In genomic region chr2:16181741-16182090, GRCh38 we compare ENCODE assay signal across 34 cellular contexts.
"Had no signal": no experiment of that assay in that cellular context is flagged by ENCODE, and none has a peak within 500 bp of the region (broad histone marks: within the 10 kb centered on the region; RNA-seq: fewer than 3 reads in every experiment).

No MANE protein-coding gene starts in this region.

- H3K27me3 ChIP-seq: brain microvascular endothelial cell, foreskin keratinocyte, gastrocnemius medialis had no signal

- H3K4me1 ChIP-seq: foreskin keratinocyte, gastrocnemius medialis had no signal

- H3K9me3 Mint-ChIP-seq: activated B cell treated with CpG ODN at 0.5 μM for 24 hours; activated CD8-positive, alpha-beta T cell treated with anti-CD3 and anti-CD28 coated beads for 36 hours; activated T-cell treated with anti-CD3 and anti-CD28 coated beads, Interleukin-2, amount 50 U/mL, for 4 hours; activated T-helper 17 cell treated with anti-CD3 and anti-CD28 coated beads, Interleukin-2, amount 50 U/mL, for 72 hours; effector memory CD8-positive, alpha-beta T cell had no signal

- H3K4me3 ChIP-seq: esophagus muscularis mucosa, gastrocnemius medialis, heart left ventricle had no signal

- H3K4me3 Mint-ChIP-seq: activated B cell treated with CpG ODN at 0.5 μM for 24 hours; activated CD8-positive, alpha-beta T cell treated with anti-CD3 and anti-CD28 coated beads for 36 hours; activated naive CD8-positive, alpha-beta T cell; activated T-cell treated with anti-CD3 and anti-CD28 coated beads, Interleukin-2, amount 50 U/mL, for 4 hours; activated T-helper 17 cell treated with anti-CD3 and anti-CD28 coated beads, Interleukin-2, amount 50 U/mL, for 72 hours; effector memory CD8-positive, alpha-beta T cell had no signal

- DNase-seq: activated B cell treated with CpG ODN at 0.5 μM for 24 hours; activated CD4-positive, alpha-beta T cell treated with anti-CD3 and anti-CD28 coated beads for 48 hours; activated CD4-positive, alpha-beta T cell treated with anti-CD3 and anti-CD28 coated beads, Interleukin-2, amount 50 U/mL, for 1 hour; activated CD4-positive, alpha-beta T cell treated with anti-CD3 and anti-CD28 coated beads, Interleukin-2, amount 50 U/mL, for 48 hours; activated CD8-positive, alpha-beta memory T cell treated with anti-CD3 and anti-CD28 coated beads for 24 hours; activated CD8-positive, alpha-beta T cell treated with anti-CD3 and anti-CD28 coated beads for 36 hours; activated effector memory CD4-positive, alpha-beta T cell treated with Interleukin-2 at 50 U/mL for 16 hours; activated gamma-delta T cell treated with Interleukin-2 at 50 U/mL for 16 hours; activated naive CD4-positive, alpha-beta T cell treated with anti-CD3 and anti-CD28 coated beads, Interleukin-2, amount 50 U/mL, for 16 hours; activated naive CD4-positive, alpha-beta T cell treated with Interleukin-2 at 50 U/mL for 16 hours; activated T-cell treated with anti-CD3 and anti-CD28 coated beads, Interleukin-2, amount 50 U/mL, for 4 hours; amniotic stem cell; anterior cingulate cortex; brain microvascular endothelial cell; caudate nucleus; cortex of kidney; dermis blood vessel endothelial cell; effector CD4-positive, alpha-beta T cell; effector memory CD8-positive, alpha-beta T cell; erythroblast; foreskin keratinocyte; gastrocnemius medialis; glutamatergic neuron; heart left ventricle; T-helper 2 cell; WERI-Rb-1 had no signal

- H3K27me3 Mint-ChIP-seq: activated naive CD8-positive, alpha-beta T cell; effector memory CD8-positive, alpha-beta T cell had no signal

- ATAC-seq: activated CD4-positive, CD25-positive, alpha-beta regulatory T cell treated with anti-CD3 and anti-CD28 coated beads, Interleukin-2, amount 50 U/mL, for 24 hours; activated CD8-positive, alpha-beta T cell treated with anti-CD3 and anti-CD28 coated beads for 36 hours; activated T-cell treated with anti-CD3 and anti-CD28 coated beads, Interleukin-2, amount 50 U/mL, for 4 hours; activated T-helper 17 cell treated with anti-CD3 and anti-CD28 coated beads, Interleukin-2, amount 50 U/mL, for 72 hours; effector memory CD8-positive, alpha-beta T cell; foreskin keratinocyte; gastrocnemius medialis had no signal

- H3K27ac ChIP-seq: brain microvascular endothelial cell, esophagus muscularis mucosa, foreskin keratinocyte, gastrocnemius medialis, heart left ventricle, WERI-Rb-1 had no signal

- H3K36me3 Mint-ChIP-seq: activated naive CD8-positive, alpha-beta T cell had no signal

- H3K9me3 ChIP-seq: esophagus muscularis mucosa, gastrocnemius medialis, heart left ventricle had no signal

- FAIRE-seq: astrocyte, bronchial epithelial cell, colon, TTC549 had no signal

- H3K27ac Mint-ChIP-seq: activated B cell treated with CpG ODN at 0.5 μM for 24 hours; activated CD8-positive, alpha-beta T cell treated with anti-CD3 and anti-CD28 coated beads for 36 hours; activated naive CD8-positive, alpha-beta T cell; activated T-helper 17 cell treated with anti-CD3 and anti-CD28 coated beads, Interleukin-2, amount 50 U/mL, for 72 hours; effector memory CD8-positive, alpha-beta T cell had no signal

- H3K4me1 Mint-ChIP-seq: activated B cell treated with CpG ODN at 0.5 μM for 24 hours; activated T-helper 17 cell treated with anti-CD3 and anti-CD28 coated beads, Interleukin-2, amount 50 U/mL, for 72 hours had no signal

- H3K36me3 ChIP-seq: brain microvascular endothelial cell, esophagus muscularis mucosa, gastrocnemius medialis, heart left ventricle, WERI-Rb-1 had no signal
